In the genomic region with DNA sequence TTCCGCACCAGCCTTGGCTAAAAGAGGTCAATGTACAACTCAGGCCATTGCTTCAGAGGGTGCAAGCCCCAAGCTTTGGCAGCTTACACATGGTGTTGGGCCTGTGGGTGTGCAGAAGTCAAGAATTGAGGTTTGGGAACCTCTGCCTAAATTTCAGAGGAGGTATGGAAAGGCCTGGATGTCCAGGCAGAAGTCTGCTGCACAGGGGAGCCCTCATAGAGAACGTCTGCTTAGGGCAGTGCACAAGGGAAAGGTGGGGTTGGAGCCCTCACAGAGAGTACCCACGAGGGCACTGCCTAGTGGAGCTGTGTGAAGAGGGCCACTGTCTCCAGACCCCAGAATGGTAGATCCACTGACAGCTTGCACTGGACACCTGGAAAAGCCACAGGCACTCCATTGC, we compare ENCODE assay signal across 4 cellular contexts. TPM values are rescaled to one million over a fixed set of nuclear protein-coding genes. Genes with fewer than 3 reads are reported as not detected.
DNase-seq lines count a peak whose midpoint lies in the region; ATAC-seq, FAIRE-seq and TF ChIP-seq lines count a peak whose summit lies in the region.
"Not testable (repeated sequence)": the region's sequence is repeated elsewhere in the genome, so short reads cannot be mapped to it uniquely, and the experiment has no call there.

No MANE protein-coding gene starts in this region.

- not testable (repeated sequence) for H3K4me1 ChIP-seq in GM23338 (ENCODE audit: insufficient read depth); OCI-LY7 (ENCODE audit: insufficient read depth, low read length, poor library complexity, severe bottlenecking); K562 (replicated peaks in 1 of 2; ENCODE audit: control insufficient read depth in 2 of 2, insufficient read depth in 2 of 2, low read length in 2 of 2)

- DNase-seq in DMS53 (lab: John Stamatoyannopoulos, UW) (peak; percentile 44), GM23338 (ENCODE audit: low spot score) (peak; percentile 5), OCI-LY7 (ENCODE audit: low spot score) (peak; percentile 25)
- not testable (repeated sequence) for DNase-seq in K562 (ENCODE audit: extremely low read depth in 1 of 4, low spot score in 3 of 4)

- not testable (repeated sequence) for H3K27ac ChIP-seq in GM23338 (ENCODE audit: low read depth); OCI-LY7 (ENCODE audit: low read depth, low read length, poor library complexity, severe bottlenecking); K562 (ENCODE audit: extremely low read depth, low read depth, low read length)

- not testable (repeated sequence) for H3K9ac ChIP-seq in K562 (ENCODE audit: insufficient read depth in 1 of 2, low read depth in 2 of 2, low read length in 2 of 2)

- H3K9me2 ChIP-seq in GM23338 (ENCODE audit: insufficient read depth); OCI-LY7 (ENCODE audit: insufficient read depth, low read length): not testable (repeated sequence)

- CTCF ChIA-PET in OCI-LY7 (lab: Charles Lee; ENCODE audit: unreplicated experiment); K562 (lab: Yijun Ruan, JAX; ENCODE audit: low intra/inter-chr PET ratio): not testable (repeated sequence)

- in situ Hi-C loops in K562 (cut with MboI), result not testable (repeated sequence)

- not testable (repeated sequence) for H3K36me3 ChIP-seq in GM23338 (ENCODE audit: insufficient read depth); OCI-LY7 (ENCODE audit: insufficient read depth, low read length); K562 (ENCODE audit: control insufficient read depth, insufficient read depth, low read length)

- not testable (repeated sequence) for TF ChIP-seq RAD21 in K562 (CRISPR knock-in tag; conservative IDR thresholded peaks at IDR 0.05 in 1 of 2, IDR thresholded peaks at IDR 0.05 in 1 of 2)

- TF ChIP-seq EP300 in K562 (IDR thresholded peaks at IDR 0.05; ENCODE audit: low read length), result not testable (repeated sequence)

- intact Hi-C loops in OCI-LY7 (cut with micrococcal nuclease; ENCODE audit: unreplicated experiment); K562 (cut with micrococcal nuclease): not testable (repeated sequence)

- not testable (repeated sequence) for H2AFZ ChIP-seq in GM23338; OCI-LY7 (ENCODE audit: low read length); K562 (ENCODE audit: low read depth, low read length)

- POLR2A ChIA-PET in OCI-LY7 (lab: Charles Lee), result not testable (repeated sequence)
- POLR2A ChIA-PET in K562 (lab: Yijun Ruan, JAX), result interaction anchor here (0.6 kb wide), 1 partner anchor 8 kb away, joined by 4 read pairs; no protein-coding TSS in a partner anchor

- not testable (repeated sequence) for H4K20me1 ChIP-seq in GM23338 (replicated peaks; ENCODE audit: insufficient read depth); OCI-LY7 (ENCODE audit: insufficient read depth, low read length); K562 (replicated peaks; ENCODE audit: control insufficient read depth, insufficient read depth, low read length)

- not testable (repeated sequence) for FAIRE-seq in K562 (lab: Jason Lieb, UNC)

- not testable (repeated sequence) for H3F3A ChIP-seq in GM23338 (replicated peaks; ENCODE audit: low read depth)

- ATAC-seq in GM23338, result not testable (repeated sequence)
- ATAC-seq in K562, result peak; percentile 48; the same call in 1 of the 3 replicates

- H3K9me1 ChIP-seq in K562 (ENCODE audit: control insufficient read depth, insufficient read depth, low read length), result not testable (repeated sequence)

- not testable (repeated sequence) for H3K27me3 Mint-ChIP-seq in GM23338 (ENCODE audit: insufficient read depth, low read depth, poor library complexity)

- TF ChIP-seq CTCF in GM23338 (conservative IDR thresholded peaks at IDR 0.05; ENCODE audit: low read depth in 2 of 2); OCI-LY7 (conservative IDR thresholded peaks at IDR 0.05; ENCODE audit: low read length); K562 (IDR thresholded peaks at IDR 0.05 in 2 of 3, conservative IDR thresholded peaks at IDR 0.05 in 1 of 3; ENCODE audit: insufficient read depth in 2 of 3, low read depth in 1 of 3, low read length in 3 of 3): not testable (repeated sequence)

- H3K4me3 Mint-ChIP-seq in GM23338, result not testable (repeated sequence)

- H3K4me3 ChIP-seq in GM23338; OCI-LY7 (ENCODE audit: low read depth, low read length, poor library complexity, severe bottlenecking); K562: not testable (repeated sequence)

- H3K27ac Mint-ChIP-seq in GM23338, result not testable (repeated sequence)

- not testable (repeated sequence) for BruUV-seq in OCI-LY7 (replicated peaks; lab: Mats Ljungman, UMichigan); K562 (replicated peaks; lab: Mats Ljungman, UMichigan)

- not testable (repeated sequence) for TF ChIP-seq POLR2A in K562 (conservative IDR thresholded peaks at IDR 0.05)

- H3K4me1 Mint-ChIP-seq in GM23338, result not testable (repeated sequence)

- H3K79me2 ChIP-seq in GM23338 (replicated peaks; ENCODE audit: insufficient read depth); OCI-LY7 (ENCODE audit: insufficient read depth, low read depth, low read length); K562 (ENCODE audit: control insufficient read depth, insufficient read depth, low read length): not testable (repeated sequence)

- 36% methylated on average over 3 of the region's 3 CpGs for WGBS in K562 (ENCODE audit: insufficient coverage, low coverage, missing lambda C conversion rate)

- H3K36me3 Mint-ChIP-seq in GM23338 (ENCODE audit: low read depth), result peaks cover 22% of the 10 kb centered on the region

- not testable (repeated sequence) for H3K27me3 ChIP-seq in GM23338 (ENCODE audit: insufficient read depth); K562 (ENCODE audit: control insufficient read depth in 2 of 2, insufficient read depth in 2 of 2, low read length in 2 of 2)

- H3K4me2 ChIP-seq in GM23338; OCI-LY7 (ENCODE audit: low read length); K562 (ENCODE audit: insufficient read depth, low read length): not testable (repeated sequence)

- H3K9me3 ChIP-seq in OCI-LY7 (ENCODE audit: low read length), result peaks cover 12% of the 10 kb centered on the region; the same call in 1 of the 2 replicates
- H3K9me3 ChIP-seq in K562 (replicated peaks; ENCODE audit: control insufficient read depth, insufficient read depth, low read depth, low read length), result not testable (repeated sequence)

- peaks cover 34% of the 10 kb centered on the region for H3K9me3 Mint-ChIP-seq in GM23338

TF ChIP-seq in K562, 482 proteins besides CTCF, POLR2A, EP300 and RAD21:
- TF ChIP-seq ZFP36 (IDR thresholded peaks at IDR 0.05; ENCODE audit: low read depth, low read length, partially characterized antibody), result peak; percentile 51
- peak; percentile 95 for TF ChIP-seq CBX5 (IDR thresholded peaks at IDR 0.05; ENCODE audit: borderline replicate concordance, low read depth)
- TF ChIP-seq, protein P1, sequence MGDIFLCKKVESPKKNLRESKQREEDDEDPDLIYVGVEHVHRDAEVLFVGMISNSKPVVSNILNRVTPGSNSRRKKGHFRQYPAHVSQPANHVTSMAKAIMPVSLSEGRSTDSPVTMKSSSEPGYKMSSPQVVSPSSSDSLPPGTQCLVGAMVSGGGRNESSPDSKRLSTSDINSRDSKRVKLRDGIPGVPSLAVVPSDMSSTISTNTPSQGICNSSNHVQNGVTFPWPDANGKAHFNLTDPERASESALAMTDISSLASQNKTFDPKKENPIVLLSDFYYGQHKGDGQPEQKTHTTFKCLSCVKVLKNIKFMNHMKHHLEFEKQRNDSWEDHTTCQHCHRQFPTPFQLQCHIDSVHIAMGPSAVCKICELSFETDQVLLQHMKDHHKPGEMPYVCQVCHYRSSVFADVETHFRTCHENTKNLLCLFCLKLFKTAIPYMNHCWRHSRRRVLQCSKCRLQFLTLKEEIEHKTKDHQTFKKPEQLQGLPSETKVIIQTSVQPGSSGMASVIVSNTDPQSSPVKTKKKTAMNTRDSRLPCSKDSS (IDR thresholded peaks at IDR 0.05; ENCODE audit: low read depth, partially characterized antibody), result peak; percentile 89
- TF ChIP-seq CBX1 (IDR thresholded peaks at IDR 0.05; ENCODE audit: low read depth), result 0 out of 2 replicates have a peak, but pooled peaks have one; percentile 63
- TF ChIP-seq TRIM28 (IDR thresholded peaks at IDR 0.05), result peak; percentile 86
- peak in 1 of 2 experiments; percentile 96; a peak in 2 of 3 replicates for TF ChIP-seq CBX3 (IDR thresholded peaks at IDR 0.05; ENCODE audit: borderline replicate concordance in 1 of 2, low read length in 2 of 2)

RNA-seq across cellular contexts. Expression of gene SLC35D1, which starts 13.7 kb away (rescaled TPM):
- total RNA-seq in GM23338 (2014; rRNA removed; shearing (Covaris generic)), result 2.8 and 3.0 TPM in 2 replicates
- polyA plus RNA-seq in GM23338 (2016; fragmentation: Nextera tagmentation; extraction: Ambion mirVana), result 0.68 and 0.82 TPM in 2 replicates
- 10.8 and 11.2 TPM in 2 replicates for total RNA-seq in OCI-LY7 (2014; rRNA removed; shearing (Covaris generic))
- 13.1 and 13.3 TPM in 2 replicates for total RNA-seq in OCI-LY7 (2022)
- 9.7 and 20.5 TPM in 2 replicates for total RNA-seq in K562 (2011; cell fraction: chromatin; rRNA removed; ENCODE audit: low replicate concordance)
- total RNA-seq in K562 (2011; cell fraction: nucleolus; rRNA removed), result 8.0 and 10.0 TPM in 2 replicates
- total RNA-seq in K562 (2011; cell fraction: nucleoplasm; rRNA removed), result 18.1 and 27.9 TPM in 2 replicates
- 5.2 and 5.3 TPM in 2 replicates for total RNA-seq in K562 (2014; rRNA removed)
- 9.3 and 10.1 TPM in 2 replicates for total RNA-seq in K562 (2014; rRNA removed; fragmentation: Illumina TruSeq; extraction: Trizol)
- total RNA-seq in K562 (2015; rRNA removed; fragmentation: Illumina TruSeq; extraction: Trizol), result 9.5 and 10.4 TPM in 2 replicates
- 6.5 and 7.1 TPM in 2 replicates for total RNA-seq in K562 (2021)
- polyA plus RNA-seq in K562 (2011; rRNA removed), result 6.2 and 6.4 TPM in 2 replicates
- 2.3 and 5.1 TPM in 2 replicates for polyA plus RNA-seq in K562 (2011; cell fraction: cytosol; rRNA removed)
- 7.5 and 11.6 TPM in 2 replicates for polyA plus RNA-seq in K562 (2011; cell fraction: nucleus; rRNA removed)
- 4.5 and 4.7 TPM in 2 replicates for polyA plus RNA-seq in K562 (2012)
- polyA plus RNA-seq in K562 (2014; fragmentation: Illumina TruSeq; extraction: Trizol), result 6.7 and 6.8 TPM in 2 replicates
- polyA plus RNA-seq in K562 (2014; fragmentation: Nextera tagmentation; extraction: Ambion mirVana), result 1 to 10 TPM; 2.3 to 3.4 TPM
- 4.9 and 5.7 TPM in 2 replicates for polyA plus RNA-seq in K562 (2014; rRNA removed)
- polyA minus RNA-seq in K562 (2011; rRNA and poly(A)+ RNA removed), result 11.2 and 12.1 TPM in 2 replicates
- 4.0 and 4.7 TPM in 2 replicates for polyA minus RNA-seq in K562 (2011; cell fraction: cytosol; rRNA and poly(A)+ RNA removed)
- polyA minus RNA-seq in K562 (2011; cell fraction: nucleus; rRNA and poly(A)+ RNA removed), result 5.8 and 10.3 TPM in 2 replicates
